In the genomic region with DNA sequence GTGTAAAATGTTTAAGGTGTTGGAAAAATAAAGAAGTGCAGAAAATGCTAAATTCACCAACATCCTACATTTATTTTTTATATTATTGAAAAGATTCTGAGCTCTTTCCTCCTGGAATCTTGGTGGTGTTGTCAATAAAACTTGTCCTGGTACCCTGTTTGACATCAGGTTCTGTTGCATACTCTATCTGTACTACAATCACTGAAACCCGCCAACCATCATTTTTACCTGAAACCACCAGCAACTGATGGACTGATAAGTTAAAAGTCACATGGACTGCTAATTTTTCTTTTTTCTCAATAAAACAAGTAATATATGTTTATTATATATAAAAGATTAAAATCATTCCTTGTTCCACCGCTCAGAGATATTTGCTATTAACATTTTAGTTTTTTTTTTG, we compare ENCODE assay signal across 31 cellular contexts. TPM values are rescaled to one million over a fixed set of nuclear protein-coding genes. Genes with fewer than 3 reads are reported as not detected.
DNase-seq lines count a peak whose midpoint lies in the region; ATAC-seq and TF ChIP-seq lines count a peak whose summit lies in the region.
"Had no signal": no experiment of that assay in that cellular context is flagged by ENCODE, and none has a peak within 500 bp of the region (broad histone marks: within the 10 kb centered on the region; RNA-seq: fewer than 3 reads in every experiment).

No MANE protein-coding gene starts in this region.

- DNase-seq in activated CD4-positive, alpha-beta T cell treated with anti-CD3 and anti-CD28 coated beads, Interleukin-2, amount 10 ng/mL, durations not matched to agents 7 days and 5 days = peak; percentile 26
- DNase-seq in activated CD4-positive, alpha-beta T cell treated with anti-CD3 and anti-CD28 coated beads, Interleukin-2, amount 50 U/mL, for 1 hour = no peak
- DNase-seq in DND-41 (peak; percentile 20), activated B cell treated with CpG ODN at 0.5 μM for 24 hours (no peak), nucleus accumbens (lab: John Stamatoyannopoulos, UW) (no peak), mesenteric fat pad (ENCODE audit: low spot score) (no peak)
- DNase-seq in naive thymus-derived CD4-positive, alpha-beta T cell = peak in 1 of 9 donors; percentile 22
- no peak for DNase-seq in CD8-positive, alpha-beta memory T cell
- DNase-seq: activated CD8-positive, alpha-beta memory T cell treated with anti-CD3 and anti-CD28 coated beads, Interleukin-2, amount 50 U/mL, for 4 hours; activated effector memory CD4-positive, alpha-beta T cell treated with anti-CD3 and anti-CD28 coated beads, Interleukin-2, amount 50 U/mL, for 16 hours; AML-193; COR-L47; DMS79; effector memory CD8-positive, alpha-beta T cell; erythroblast; hypothalamus; IMR-90; NCI-H146; NCI-H345; NCI-H69; posterior cingulate gyrus; Right ventricle myocardium superior; small intestine; stomach; T-helper 9 cell had no signal

- no peak overlapping the region for H2AFZ ChIP-seq in DND-41 (ENCODE audit: low read depth, low read length)

- peaks cover 25% of the 10 kb centered on the region for H3K4me1 ChIP-seq in DND-41 (ENCODE audit: insufficient read depth, low read length)
- peaks cover 8 to 26% of the 10 kb centered on the region in 2 donors for H3K4me1 ChIP-seq in naive thymus-derived CD4-positive, alpha-beta T cell (ENCODE audit: control insufficient read depth in 2 of 2, insufficient read depth in 2 of 2, low read length in 2 of 2)
- H3K4me1 ChIP-seq in CD8-positive, alpha-beta memory T cell (ENCODE audit: insufficient read depth, low read length) = peaks cover 25% of the 10 kb centered on the region
- H3K4me1 ChIP-seq: right atrium auricular region, stomach had no signal

- peak overlapping the region; percentile 41; the same call in 1 of the 2 replicates for H3K4me2 ChIP-seq in DND-41 (ENCODE audit: insufficient read depth, low read length)
- H3K4me2 ChIP-seq: GM23338 had no signal

- H3K79me2 ChIP-seq in DND-41 (ENCODE audit: insufficient read depth, low read length) = no peaks in the 10 kb centered on the region

- no peaks in the 10 kb centered on the region for H3K27me3 Mint-ChIP-seq in activated CD4-positive, alpha-beta T cell treated with anti-CD3 and anti-CD28 coated beads, Interleukin-2, amount 10 ng/mL, durations not matched to agents 7 days and 5 days
- no peaks in the 10 kb centered on the region for H3K27me3 Mint-ChIP-seq in activated B cell treated with CpG ODN at 0.5 μM for 24 hours
- H3K27me3 Mint-ChIP-seq in naive thymus-derived CD4-positive, alpha-beta T cell = no peaks in the 10 kb centered on the region
- H3K27me3 Mint-ChIP-seq in CD8-positive, alpha-beta memory T cell = peaks cover 0 to 3% of the 10 kb centered on the region in 2 donors
- H3K27me3 Mint-ChIP-seq: effector memory CD8-positive, alpha-beta T cell had no signal

- peaks cover 4% of the 10 kb centered on the region for H3K9me3 Mint-ChIP-seq in activated CD4-positive, alpha-beta T cell treated with anti-CD3 and anti-CD28 coated beads, Interleukin-2, amount 10 ng/mL, durations not matched to agents 7 days and 5 days
- H3K9me3 Mint-ChIP-seq in activated B cell treated with CpG ODN at 0.5 μM for 24 hours = no peaks in the 10 kb centered on the region
- peaks cover 0 to 3% (median 0%) of the 10 kb centered on the region in 11 donors for H3K9me3 Mint-ChIP-seq in naive thymus-derived CD4-positive, alpha-beta T cell
- no peaks in the 10 kb centered on the region for H3K9me3 Mint-ChIP-seq in CD8-positive, alpha-beta memory T cell
- H3K9me3 Mint-ChIP-seq: central memory CD8-positive, alpha-beta T cell; effector memory CD8-positive, alpha-beta T cell; GM23338 had no signal

- no peak for TF ChIP-seq CTCF in DND-41 (IDR thresholded peaks at IDR 0.05; ENCODE audit: borderline replicate concordance, extremely low read depth, low read length, poor library complexity, severe bottlenecking)
- no peak for TF ChIP-seq CTCF in activated B cell treated with CpG ODN at 0.5 μM for 24 hours (IDR thresholded peaks at IDR 0.05)

- H3K27ac ChIP-seq in DND-41 (ENCODE audit: low read length) = peak overlapping the region; percentile 12; the same call in 1 of the 2 replicates
- H3K27ac ChIP-seq in naive thymus-derived CD4-positive, alpha-beta T cell (ENCODE audit: low read depth, low read length) = peak overlapping the region; percentile 28
- no peak overlapping the region for H3K27ac ChIP-seq in CD8-positive, alpha-beta memory T cell (ENCODE audit: low read depth, low read length)
- H3K27ac ChIP-seq: right atrium auricular region, stomach had no signal

- no peaks in the 10 kb centered on the region for H3K27me3 ChIP-seq in DND-41 (ENCODE audit: insufficient read depth, low read length, poor library complexity)
- H3K27me3 ChIP-seq in naive thymus-derived CD4-positive, alpha-beta T cell (ENCODE audit: control insufficient read depth in 2 of 2, insufficient read depth in 2 of 2, low read length in 2 of 2) = no peaks in the 10 kb centered on the region
- no peaks in the 10 kb centered on the region for H3K27me3 ChIP-seq in CD8-positive, alpha-beta memory T cell (ENCODE audit: insufficient read depth, low read length, poor library complexity, severe bottlenecking)
- H3K27me3 ChIP-seq: right atrium auricular region, stomach had no signal

- POLR2A ChIA-PET in activated CD4-positive, alpha-beta T cell treated with anti-CD3 and anti-CD28 coated beads, Interleukin-2, amount 10 ng/mL, durations not matched to agents 7 days and 5 days (lab: Charles Lee) = no interaction called here
- POLR2A ChIA-PET in activated B cell treated with CpG ODN at 0.5 μM for 24 hours (lab: Charles Lee) = interaction anchor here (0.6 to 1.8 kb wide), 7 partner anchors 9 to 118 kb away, joined by 3 to 13 read pairs (median 4); a partner anchor contains a TSS
- POLR2A ChIA-PET in naive thymus-derived CD4-positive, alpha-beta T cell (lab: Charles Lee) = interaction anchor here (0.6 to 2.5 kb wide), 7 partner anchors 10 to 38 kb away, joined by 3 to 16 read pairs (median 6); a partner anchor contains a TSS
- POLR2A ChIA-PET in CD8-positive, alpha-beta memory T cell (lab: Charles Lee) = no interaction called here

- intact Hi-C loops in activated B cell treated with CpG ODN at 0.5 μM for 24 hours (cut with micrococcal nuclease) = loop anchor here (1.0 to 2.0 kb wide), 2 partner anchors 13 to 24 kb away; a partner anchor contains a TSS
- intact Hi-C loops in naive thymus-derived CD4-positive, alpha-beta T cell (cut with micrococcal nuclease) = loop anchor here (1.0 to 2.0 kb wide), 6 partner anchors 9 to 57 kb away; a partner anchor contains a TSS

- H3K9ac ChIP-seq in DND-41 (ENCODE audit: low read depth, low read length) = no peak overlapping the region

- CTCF ChIA-PET in activated CD4-positive, alpha-beta T cell treated with anti-CD3 and anti-CD28 coated beads, Interleukin-2, amount 10 ng/mL, durations not matched to agents 7 days and 5 days (lab: Charles Lee) = interaction anchor here (1.2 to 1.6 kb wide), 4 partner anchors 13 to 39 kb away, joined by 3 read pairs; no protein-coding TSS in a partner anchor
- CTCF ChIA-PET in activated B cell treated with CpG ODN at 0.5 μM for 24 hours (lab: Charles Lee) = interaction anchor here (0.9 to 1.7 kb wide), 2 partner anchors 24 to 32 kb away, joined by 5 to 6 read pairs; no protein-coding TSS in a partner anchor
- CTCF ChIA-PET in naive thymus-derived CD4-positive, alpha-beta T cell (lab: Charles Lee) = interaction anchor here (1.3 to 2.2 kb wide), 2 partner anchors 32 to 41 kb away, joined by 3 to 10 read pairs; no protein-coding TSS in a partner anchor
- CTCF ChIA-PET in CD8-positive, alpha-beta memory T cell (lab: Charles Lee) = no interaction called here

- peaks cover 57% of the 10 kb centered on the region for H3K36me3 Mint-ChIP-seq in activated CD4-positive, alpha-beta T cell treated with anti-CD3 and anti-CD28 coated beads, Interleukin-2, amount 10 ng/mL, durations not matched to agents 7 days and 5 days (ENCODE audit: low read depth)
- H3K36me3 Mint-ChIP-seq in activated B cell treated with CpG ODN at 0.5 μM for 24 hours (ENCODE audit: low read depth) = peaks cover 68% of the 10 kb centered on the region
- H3K36me3 Mint-ChIP-seq in naive thymus-derived CD4-positive, alpha-beta T cell = peaks cover 4 to 56% (median 32%) of the 10 kb centered on the region in 5 donors
- peaks cover 0 to 3% (median 2%) of the 10 kb centered on the region in 3 donors for H3K36me3 Mint-ChIP-seq in CD8-positive, alpha-beta memory T cell

- no peak overlapping the region for H3K4me3 ChIP-seq in DND-41 (ENCODE audit: low read depth in 1 of 2, low read length in 2 of 2)
- peak overlapping the region; percentile 10 for H3K4me3 ChIP-seq in naive thymus-derived CD4-positive, alpha-beta T cell (ENCODE audit: low read length)
- no peak overlapping the region for H3K4me3 ChIP-seq in CD8-positive, alpha-beta memory T cell (ENCODE audit: low read length)
- H3K4me3 ChIP-seq: GM23338, lung, right atrium auricular region, stomach had no signal

- no peaks in the 10 kb centered on the region for H4K20me1 ChIP-seq in DND-41 (ENCODE audit: insufficient read depth, low read length)

- H3K36me3 ChIP-seq in DND-41 (ENCODE audit: insufficient read depth, low read length) = no peaks in the 10 kb centered on the region
- H3K36me3 ChIP-seq in naive thymus-derived CD4-positive, alpha-beta T cell (ENCODE audit: control insufficient read depth in 2 of 3, insufficient read depth in 3 of 3, low read length in 3 of 3) = no peaks in the 10 kb centered on the region
- no peaks in the 10 kb centered on the region for H3K36me3 ChIP-seq in CD8-positive, alpha-beta memory T cell (ENCODE audit: insufficient read depth, low read length)
- H3K36me3 ChIP-seq: right atrium auricular region, stomach had no signal

- ATAC-seq in DND-41 (ENCODE audit: insufficient read depth, low read depth) (peak; percentile 62), activated B cell treated with CpG ODN at 0.5 μM for 24 hours (ENCODE audit: low read depth) (no peak)
- ATAC-seq in naive thymus-derived CD4-positive, alpha-beta T cell = no peak
- ATAC-seq: GM23338, Panc1 had no signal

- no peaks in the 10 kb centered on the region for H3K9me3 ChIP-seq in DND-41 (ENCODE audit: insufficient read depth, low read length, severe bottlenecking)
- H3K9me3 ChIP-seq in naive thymus-derived CD4-positive, alpha-beta T cell (ENCODE audit: control insufficient read depth in 2 of 3, low read length in 3 of 3) = no peaks in the 10 kb centered on the region
- H3K9me3 ChIP-seq in CD8-positive, alpha-beta memory T cell (ENCODE audit: low read length) = no peaks in the 10 kb centered on the region
- H3K9me3 ChIP-seq: right atrium auricular region, stomach had no signal

- H3K4me1 Mint-ChIP-seq in activated CD4-positive, alpha-beta T cell treated with anti-CD3 and anti-CD28 coated beads, Interleukin-2, amount 10 ng/mL, durations not matched to agents 7 days and 5 days = peaks cover 35% of the 10 kb centered on the region
- H3K4me1 Mint-ChIP-seq in activated B cell treated with CpG ODN at 0.5 μM for 24 hours = peaks cover 41% of the 10 kb centered on the region
- peaks cover 18 to 67% (median 50%) of the 10 kb centered on the region in 7 donors for H3K4me1 Mint-ChIP-seq in naive thymus-derived CD4-positive, alpha-beta T cell
- peaks cover 16 to 19% (median 17%) of the 10 kb centered on the region in 3 donors for H3K4me1 Mint-ChIP-seq in CD8-positive, alpha-beta memory T cell
- H3K4me1 Mint-ChIP-seq: GM23338 had no signal

- H3K4me3 Mint-ChIP-seq in activated CD4-positive, alpha-beta T cell treated with anti-CD3 and anti-CD28 coated beads, Interleukin-2, amount 10 ng/mL, durations not matched to agents 7 days and 5 days = no peak overlapping the region
- no peak overlapping the region for H3K4me3 Mint-ChIP-seq in activated B cell treated with CpG ODN at 0.5 μM for 24 hours
- H3K4me3 Mint-ChIP-seq in naive thymus-derived CD4-positive, alpha-beta T cell = peak overlapping the region in 9 of 10 donors; percentile 56 to 92 (median 76)
- no peak overlapping the region for H3K4me3 Mint-ChIP-seq in CD8-positive, alpha-beta memory T cell
- H3K4me3 Mint-ChIP-seq: central memory CD8-positive, alpha-beta T cell; effector memory CD8-positive, alpha-beta T cell; GM23338 had no signal

- H3K27ac Mint-ChIP-seq in activated CD4-positive, alpha-beta T cell treated with anti-CD3 and anti-CD28 coated beads, Interleukin-2, amount 10 ng/mL, durations not matched to agents 7 days and 5 days = peak overlapping the region; percentile 82
- peak overlapping the region; percentile 83 for H3K27ac Mint-ChIP-seq in activated B cell treated with CpG ODN at 0.5 μM for 24 hours
- peak overlapping the region in 8 of 9 donors; percentile 25 to 93 (median 81) for H3K27ac Mint-ChIP-seq in naive thymus-derived CD4-positive, alpha-beta T cell
- H3K27ac Mint-ChIP-seq in CD8-positive, alpha-beta memory T cell = no peak overlapping the region
- H3K27ac Mint-ChIP-seq: GM23338 had no signal

RNA-seq across cellular contexts. Expression of a gene that starts 23.4 kb away (rescaled TPM):
- total RNA-seq in activated CD4-positive, alpha-beta T cell treated with anti-CD3 and anti-CD28 coated beads, Interleukin-2, amount 10 ng/mL, durations not matched to agents 7 days and 5 days = 10 to 100 TPM; 31.0 to 32.5 TPM
- total RNA-seq in activated B cell treated with CpG ODN at 0.5 μM for 24 hours = 46.4 and 50.3 TPM in 2 replicates
- total RNA-seq in naive thymus-derived CD4-positive, alpha-beta T cell = 10 to 100 TPM in 3 of 5 experiments, 1 to 10 TPM in 2; 3.3 to 39.1 (median 15.0) TPM
- polyA plus RNA-seq in naive thymus-derived CD4-positive, alpha-beta T cell = 1 to 10 TPM; 9.7 to 9.9 TPM
- total RNA-seq in mesenteric fat pad = not detected
- total RNA-seq in CD8-positive, alpha-beta memory T cell = 1 to 10 TPM in 1 of 2 experiments, under 1 TPM in 1; 0.40 to 1.1 TPM
- polyA plus RNA-seq in CD8-positive, alpha-beta memory T cell = 2.6 TPM
- total RNA-seq: glomerular endothelial cell, GM23338, IMR-90, right atrium auricular region, Right ventricle myocardium superior had no signal
- polyA plus RNA-seq: GM23338, IMR-90 had no signal

RNA-seq across cellular contexts. Expression of a gene that starts 36.6 kb away (rescaled TPM):
- 10 to 100 TPM; 34.4 to 38.0 TPM for total RNA-seq in activated CD4-positive, alpha-beta T cell treated with anti-CD3 and anti-CD28 coated beads, Interleukin-2, amount 10 ng/mL, durations not matched to agents 7 days and 5 days
- 40.5 and 46.0 TPM in 2 replicates for total RNA-seq in activated B cell treated with CpG ODN at 0.5 μM for 24 hours
- total RNA-seq in naive thymus-derived CD4-positive, alpha-beta T cell = 10 to 100 TPM; 33.9 to 89.7 (median 63.8) TPM
- 10 to 100 TPM; 17.5 to 20.4 TPM for polyA plus RNA-seq in naive thymus-derived CD4-positive, alpha-beta T cell
- 17.5 TPM for total RNA-seq in mesenteric fat pad
- total RNA-seq in CD8-positive, alpha-beta memory T cell = 10 to 100 TPM; 20.2 to 25.0 TPM
- 19.3 TPM for polyA plus RNA-seq in CD8-positive, alpha-beta memory T cell

Comparison
In these comparisons a context has a peak if more than half of its experiments do, and no peak if none do; other contexts are left out.
1. DNase-seq: peak in activated CD4-positive, alpha-beta T cell treated with anti-CD3 and anti-CD28 coated beads, Interleukin-2, amount 10 ng/mL, durations not matched to agents 7 days and 5 days (single experiment) and DND-41 (single experiment); none in activated CD4-positive, alpha-beta T cell treated with anti-CD3 and anti-CD28 coated beads, Interleukin-2, amount 50 U/mL, for 1 hour (single experiment), activated B cell treated with CpG ODN at 0.5 μM for 24 hours (single experiment), nucleus accumbens (0 of 56), mesenteric fat pad (single experiment) and CD8-positive, alpha-beta memory T cell (0 of 5).
2. H3K27ac Mint-ChIP-seq: peak in activated CD4-positive, alpha-beta T cell treated with anti-CD3 and anti-CD28 coated beads, Interleukin-2, amount 10 ng/mL, durations not matched to agents 7 days and 5 days (single experiment), activated B cell treated with CpG ODN at 0.5 μM for 24 hours (single experiment) and naive thymus-derived CD4-positive, alpha-beta T cell (8 of 9); none in CD8-positive, alpha-beta memory T cell (0 of 8).
3. H3K4me3 Mint-ChIP-seq: peak in naive thymus-derived CD4-positive, alpha-beta T cell (9 of 10); none in activated CD4-positive, alpha-beta T cell treated with anti-CD3 and anti-CD28 coated beads, Interleukin-2, amount 10 ng/mL, durations not matched to agents 7 days and 5 days (single experiment), activated B cell treated with CpG ODN at 0.5 μM for 24 hours (single experiment) and CD8-positive, alpha-beta memory T cell (0 of 7).
4. POLR2A ChIA-PET loops: an anchor here in activated B cell treated with CpG ODN at 0.5 μM for 24 hours (0.6 to 1.8 kb wide) and naive thymus-derived CD4-positive, alpha-beta T cell (0.6 to 2.5 kb wide); none called in activated CD4-positive, alpha-beta T cell treated with anti-CD3 and anti-CD28 coated beads, Interleukin-2, amount 10 ng/mL, durations not matched to agents 7 days and 5 days and CD8-positive, alpha-beta memory T cell.